In genomic region chr5:883475-884181, GRCh38 we compare ENCODE assay signal across 22 cellular contexts. TPM values are rescaled to one million over a fixed set of nuclear protein-coding genes. Genes with fewer than 3 reads are reported as not detected.
DNase-seq lines count a peak whose midpoint lies in the region; ATAC-seq and TF ChIP-seq lines count a peak whose summit lies in the region.
"Had no signal": no experiment of that assay in that cellular context is flagged by ENCODE, and none has a peak within 500 bp of the region (broad histone marks: within the 10 kb centered on the region; RNA-seq: fewer than 3 reads in every experiment).

No MANE protein-coding gene starts in this region.

- H3K36me3 Mint-ChIP-seq in natural killer cell, result peaks cover 21% of the 10 kb centered on the region
- H3K36me3 Mint-ChIP-seq in natural killer cell treated with Interleukin-12 subunit alpha and Interleukin-12 subunit beta and Interleukin-15 and Interleukin-18, amount 100 ng/mL, for 72 hours, result peaks cover 23% of the 10 kb centered on the region

- H4K20me1 ChIP-seq in osteoblast (ENCODE audit: insufficient read depth, low read length), result peaks cover 39% of the 10 kb centered on the region

- H3K79me2 ChIP-seq in osteoblast (ENCODE audit: insufficient read depth, low read length), result peaks cover 72% of the 10 kb centered on the region

- no peak for DNase-seq in natural killer cell
- DNase-seq in natural killer cell treated with Interleukin-12 subunit alpha and Interleukin-12 subunit beta and Interleukin-15 and Interleukin-18, amount 100 ng/mL, for 72 hours (ENCODE audit: low spot score), result no peak
- peak in 3 of 10 donors; percentile 47 to 52 (median 48) for DNase-seq in dorsolateral prefrontal cortex
- peak; percentile 71 for DNase-seq in osteoblast (ENCODE audit: insufficient read length, low spot score, missing footprints)
- DNase-seq in NCI-H146 (lab: John Stamatoyannopoulos, UW), result no peak
- no peak for DNase-seq in AG08395 (ENCODE audit: low spot score)
- no peak for DNase-seq in NCI-H2081 treated with DMSO at 0.1 percent for 48 hours (lab: John Stamatoyannopoulos, UW)
- DNase-seq: activated naive CD4-positive, alpha-beta T cell treated with Interleukin-2 at 50 U/mL for 16 hours; activated T-cell treated with anti-CD3 and anti-CD28 coated beads, Interleukin-2, amount 50 U/mL, for 24 hours; kidney glomerular epithelial cell; NCI-H1048; NCI-H187 treated with DMSO at 0.1 percent for 48 hours; NCI-H748 treated with DMSO at 0.1 percent for 48 hours; psoas muscle; RPMI8226; stimulated activated CD4-positive, alpha-beta T cell treated with anti-CD3 and anti-CD28 coated beads, Interleukin-1b, Interleukin-23, amount 100 ng/mL, for 48 hours; T-helper 9 cell; testis had no signal

- H2AFZ ChIP-seq in osteoblast (ENCODE audit: low read length), result no peak overlapping the region

- ATAC-seq in natural killer cell, result no peak
- ATAC-seq in natural killer cell treated with Interleukin-12 subunit alpha and Interleukin-12 subunit beta and Interleukin-15 and Interleukin-18, amount 100 ng/mL, for 72 hours, result no peak
- ATAC-seq: WTC11 had no signal

- peaks cover 3% of the 10 kb centered on the region for H3K4me1 ChIP-seq in osteoblast (ENCODE audit: insufficient read depth, low read length)
- H3K4me1 ChIP-seq: breast epithelium, psoas muscle, testis had no signal

- no peak for TF ChIP-seq CTCF in natural killer cell (IDR thresholded peaks at IDR 0.05)
- TF ChIP-seq CTCF in dorsolateral prefrontal cortex (IDR thresholded peaks at IDR 0.05 in 54 of 56, conservative IDR thresholded peaks at IDR 0.05 in 2 of 56; ENCODE audit: low read depth in 1 of 56, partially characterized antibody in 56 of 56), result peak in 2 of 56 donors; percentile 6 to 19
- TF ChIP-seq CTCF in osteoblast (IDR thresholded peaks at IDR 0.05; ENCODE audit: extremely low read depth, low read depth, low read length), result no peak

- peaks cover 24 to 41% of the 10 kb centered on the region in 2 donors for H3K4me1 Mint-ChIP-seq in natural killer cell
- peaks cover 25 to 30% of the 10 kb centered on the region in 2 donors for H3K4me1 Mint-ChIP-seq in natural killer cell treated with Interleukin-12 subunit alpha and Interleukin-12 subunit beta and Interleukin-15 and Interleukin-18, amount 100 ng/mL, for 72 hours (ENCODE audit: low read depth in 2 of 2)
- H3K4me1 Mint-ChIP-seq: WTC11 had no signal

- no peak overlapping the region for H3K4me3 ChIP-seq in dorsolateral prefrontal cortex
- H3K4me3 ChIP-seq in osteoblast (ENCODE audit: insufficient read depth, low read length), result no peak overlapping the region
- H3K4me3 ChIP-seq: breast epithelium, lung, psoas muscle, testis had no signal

- H3K36me3 ChIP-seq in osteoblast (ENCODE audit: insufficient read depth, low read length), result peaks cover 74% of the 10 kb centered on the region

- H3K27ac ChIP-seq in dorsolateral prefrontal cortex (peak overlapping the region in 33 of 59 donors; percentile 11 to 79 (median 53)), osteoblast (ENCODE audit: low read depth, low read length) (no peak overlapping the region)
- H3K27ac ChIP-seq: breast epithelium, C4-2B, psoas muscle, testis had no signal

- peaks cover 8 to 10% of the 10 kb centered on the region in 2 donors for H3K9me3 Mint-ChIP-seq in natural killer cell
- H3K9me3 Mint-ChIP-seq in natural killer cell treated with Interleukin-12 subunit alpha and Interleukin-12 subunit beta and Interleukin-15 and Interleukin-18, amount 100 ng/mL, for 72 hours, result peaks cover 10% of the 10 kb centered on the region

- H3K9me3 ChIP-seq in osteoblast (ENCODE audit: low read depth, low read length), result no peaks in the 10 kb centered on the region
- H3K9me3 ChIP-seq: breast epithelium, psoas muscle, testis had no signal

- no peak overlapping the region for H3K4me3 Mint-ChIP-seq in natural killer cell
- H3K4me3 Mint-ChIP-seq in natural killer cell treated with Interleukin-12 subunit alpha and Interleukin-12 subunit beta and Interleukin-15 and Interleukin-18, amount 100 ng/mL, for 72 hours, result no peak overlapping the region
- H3K4me3 Mint-ChIP-seq: WTC11 had no signal

- H3K27me3 ChIP-seq in dorsolateral prefrontal cortex (no peaks in the 10 kb centered on the region), osteoblast (ENCODE audit: insufficient read depth, low read length) (no peaks in the 10 kb centered on the region)
- H3K27me3 ChIP-seq: breast epithelium, testis had no signal

- no peaks in the 10 kb centered on the region for H3K27me3 Mint-ChIP-seq in natural killer cell (ENCODE audit: low read depth in 2 of 2)
- H3K27me3 Mint-ChIP-seq in natural killer cell treated with Interleukin-12 subunit alpha and Interleukin-12 subunit beta and Interleukin-15 and Interleukin-18, amount 100 ng/mL, for 72 hours, result no peaks in the 10 kb centered on the region
- H3K27me3 Mint-ChIP-seq: activated T-cell treated with anti-CD3 and anti-CD28 coated beads, Interleukin-2, amount 50 U/mL, for 24 hours had no signal

- intact Hi-C loops in natural killer cell (cut with micrococcal nuclease), result no loop called here
- intact Hi-C loops in dorsolateral prefrontal cortex (cut with DNase I), result no loop called here

- H3K27ac Mint-ChIP-seq in natural killer cell, result peak overlapping the region; percentile 83 to 93
- H3K27ac Mint-ChIP-seq in natural killer cell treated with Interleukin-12 subunit alpha and Interleukin-12 subunit beta and Interleukin-15 and Interleukin-18, amount 100 ng/mL, for 72 hours, result peak overlapping the region in 1 of 2 donors; percentile 76
- H3K27ac Mint-ChIP-seq: WTC11 had no signal

- no peak overlapping the region for H3K4me2 ChIP-seq in osteoblast (ENCODE audit: insufficient read depth, low read length)

RNA-seq across cellular contexts. Expression of gene BRD9, which starts 9.0 kb away (rescaled TPM):
- total RNA-seq in natural killer cell (10 to 100 TPM; 59.7 to 80.0 (median 76.0) TPM), dorsolateral prefrontal cortex (100 to 1,000 TPM in 37 of 120 experiments, 10 to 100 TPM in 83; 53.0 to 164 (median 82.5) TPM), osteoblast (29.8 and 35.8 TPM in 2 replicates)
- 100 to 1,000 TPM in 1 of 2 donors, 10 to 100 TPM in 1; 52.7 to 136 TPM for total RNA-seq in natural killer cell treated with Interleukin-12 subunit alpha and Interleukin-12 subunit beta and Interleukin-15 and Interleukin-18, amount 100 ng/mL, for 72 hours

RNA-seq across cellular contexts. Expression of gene TRIP13, which starts 9.1 kb away (rescaled TPM):
- under 1 TPM; 0.45 to 0.57 (median 0.56) TPM for total RNA-seq in natural killer cell
- 10 to 100 TPM; 17.6 to 30.9 TPM for total RNA-seq in natural killer cell treated with Interleukin-12 subunit alpha and Interleukin-12 subunit beta and Interleukin-15 and Interleukin-18, amount 100 ng/mL, for 72 hours
- 1 to 10 TPM in 100 of 120 experiments, under 1 TPM in 20; 0.40 to 4.4 (median 1.5) TPM for total RNA-seq in dorsolateral prefrontal cortex
- 3.8 and 4.0 TPM in 2 replicates for total RNA-seq in osteoblast

RNA-seq across cellular contexts. Expression of gene ZDHHC11, which starts 32.8 kb away (rescaled TPM):
- 1 to 10 TPM; 2.2 to 7.0 (median 5.0) TPM for total RNA-seq in natural killer cell
- total RNA-seq in natural killer cell treated with Interleukin-12 subunit alpha and Interleukin-12 subunit beta and Interleukin-15 and Interleukin-18, amount 100 ng/mL, for 72 hours, result 10 to 100 TPM in 1 of 2 donors, 1 to 10 TPM in 1; 8.1 to 24.5 TPM
- 100 to 1,000 TPM in 46 of 120 experiments, 10 to 100 TPM in 74; 26.8 to 269 (median 86.7) TPM for total RNA-seq in dorsolateral prefrontal cortex
- total RNA-seq in osteoblast, result 1.2 and 1.8 TPM in 2 replicates
